ENCODE assay signal across 1 cellular context in the genomic region with DNA sequence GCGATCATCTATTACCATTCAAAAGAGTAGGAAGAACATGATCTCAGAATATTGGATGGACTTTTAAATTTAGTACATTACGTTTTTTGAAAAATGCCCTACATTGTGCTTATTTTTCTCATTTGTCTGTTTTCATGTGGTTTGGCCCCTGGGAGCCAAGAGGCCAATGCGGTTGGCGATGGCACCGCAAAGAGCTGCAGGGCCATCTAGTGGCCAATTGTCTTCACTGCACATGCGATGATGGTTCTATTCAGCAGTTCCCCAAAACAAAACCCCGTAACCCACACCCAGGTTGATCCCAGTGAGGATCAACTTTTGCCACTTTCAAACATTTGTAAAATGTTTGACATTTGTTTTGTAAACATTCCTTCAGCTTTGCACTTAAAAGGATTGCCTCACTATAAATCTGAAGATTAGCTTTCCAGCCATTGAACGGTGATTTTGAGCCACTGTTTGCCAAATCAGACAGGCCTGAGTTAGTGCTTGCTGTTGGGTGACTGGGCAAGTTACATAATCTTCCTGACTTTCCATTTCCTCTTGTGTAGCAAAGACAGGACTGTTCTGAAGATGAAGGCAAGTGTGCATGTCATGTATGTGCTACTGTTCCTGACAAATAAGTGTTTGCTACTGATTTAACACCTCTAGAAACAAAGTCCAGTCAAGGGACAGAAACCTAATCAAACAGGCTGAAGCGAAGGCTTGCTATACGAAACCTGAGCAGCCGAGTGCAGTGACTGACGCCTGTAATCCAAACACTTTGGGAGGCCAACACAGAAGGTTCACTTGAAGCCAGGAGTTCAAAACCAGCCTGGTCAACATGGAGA.
TF ChIP-seq lines count a peak whose summit lies in the region.

No MANE protein-coding gene starts in this region.

TF ChIP-seq in IMR-90, 13 proteins besides CTCF, POLR2A, EP300 and RAD21:
- peak; percentile 97 for TF ChIP-seq SMC3 (IDR thresholded peaks at IDR 0.05; ENCODE audit: low read depth, low read length)
- TF ChIP-seq MAFK (IDR thresholded peaks at IDR 0.05; ENCODE audit: low read depth, low read length) = no peak
- TF ChIP-seq RCOR1 (IDR thresholded peaks at IDR 0.05; ENCODE audit: insufficient replicate concordance, low read length) = no peak
